Comparison of ENCODE assay signal across 11 cellular contexts in the genomic region with DNA sequence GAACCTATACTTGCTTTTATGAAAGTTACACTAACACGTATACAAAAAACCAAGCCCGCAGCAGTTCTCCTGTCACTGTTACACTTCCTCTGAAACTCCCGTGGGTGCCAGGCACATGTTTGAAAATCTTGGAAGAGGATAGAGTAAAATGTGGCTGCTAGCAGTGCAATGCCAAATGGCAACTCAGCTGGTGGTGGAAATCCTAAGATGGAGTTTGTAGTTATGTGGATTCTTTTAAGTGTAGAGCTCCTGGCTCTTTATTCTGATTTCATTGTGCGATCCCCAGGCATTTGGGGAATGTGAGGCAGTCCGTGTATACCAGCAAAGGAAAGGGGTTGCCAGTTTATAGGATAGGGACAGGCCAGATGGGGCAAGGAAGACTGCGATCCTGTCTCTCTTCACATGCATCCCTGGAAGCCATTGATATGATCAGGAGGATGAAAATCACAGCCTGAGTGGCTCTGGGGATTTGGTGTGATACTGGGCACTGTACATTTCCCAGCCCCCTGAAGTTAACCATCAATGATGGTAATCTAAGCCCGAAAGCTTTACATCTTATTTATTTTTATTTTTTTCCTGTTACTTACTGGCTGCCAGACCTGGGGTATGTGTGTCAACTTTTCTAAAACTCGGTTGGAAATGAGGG. TPM values are rescaled to one million over a fixed set of nuclear protein-coding genes. Genes with fewer than 3 reads are reported as not detected.
DNase-seq lines count a peak whose midpoint lies in the region; ATAC-seq and TF ChIP-seq lines count a peak whose summit lies in the region.
"Had no signal": no experiment of that assay in that cellular context is flagged by ENCODE, and none has a peak within 500 bp of the region (broad histone marks: within the 10 kb centered on the region; RNA-seq: fewer than 3 reads in every experiment).

No MANE protein-coding gene starts in this region.

- no peaks in the 10 kb centered on the region for H3K36me3 Mint-ChIP-seq in activated naive CD4-positive, alpha-beta T cell treated with anti-CD3 and anti-CD28 coated beads for 36 hours (ENCODE audit: low read depth)

- H3K4me1 Mint-ChIP-seq in activated naive CD4-positive, alpha-beta T cell treated with anti-CD3 and anti-CD28 coated beads for 36 hours (ENCODE audit: low read depth), result peaks cover 4% of the 10 kb centered on the region

- H3K4me3 Mint-ChIP-seq in activated naive CD4-positive, alpha-beta T cell treated with anti-CD3 and anti-CD28 coated beads for 36 hours, result no peak overlapping the region

- H3K9me3 ChIP-seq in HAP-1 (no peaks in the 10 kb centered on the region), mesodermal cell (ENCODE audit: control insufficient read depth, low read length) (no peaks in the 10 kb centered on the region), WERI-Rb-1 (ENCODE audit: severe bottlenecking) (no peaks in the 10 kb centered on the region)
- H3K9me3 ChIP-seq: adrenal gland had no signal

- CTCF ChIA-PET in activated naive CD4-positive, alpha-beta T cell treated with anti-CD3 and anti-CD28 coated beads for 36 hours (lab: Charles Lee), result no interaction called here

- H3K4me1 ChIP-seq in HAP-1 (no peaks in the 10 kb centered on the region), mesodermal cell (ENCODE audit: control insufficient read depth, insufficient read depth, low read length, poor library complexity, severe bottlenecking) (no peaks in the 10 kb centered on the region)

- no peak overlapping the region for H3K27ac ChIP-seq in coronary artery
- H3K27ac ChIP-seq in mesodermal cell (ENCODE audit: low read depth, low read length, severe bottlenecking), result no peak overlapping the region
- no peak overlapping the region for H3K27ac ChIP-seq in WERI-Rb-1

- H3K27ac Mint-ChIP-seq in activated naive CD4-positive, alpha-beta T cell treated with anti-CD3 and anti-CD28 coated beads for 36 hours, result no peak overlapping the region

- in situ Hi-C loops in HAP-1 (cut with MboI; ENCODE audit: low sequenced_read_pairs), result no loop called here

- H3K9me3 Mint-ChIP-seq in activated naive CD4-positive, alpha-beta T cell treated with anti-CD3 and anti-CD28 coated beads for 36 hours, result no peaks in the 10 kb centered on the region

- WGBS in mesodermal cell (ENCODE audit: insufficient coverage in 2 of 2), 2 experiments, result 0 to 17% methylated on average over 1 to 2 of the region's 8 CpGs

- H3K4me3 ChIP-seq in AG09309 (ENCODE audit: control insufficient read depth, low read depth, low read length) (peak overlapping the region; percentile 66), HAP-1 (peak overlapping the region; percentile 44), coronary artery (peak overlapping the region; percentile 75), mesodermal cell (ENCODE audit: extremely low read depth, insufficient read depth, low read length, poor library complexity, severe bottlenecking) (peak overlapping the region; percentile 61), WERI-Rb-1 (ENCODE audit: low read depth, low read length) (no peak overlapping the region)

- H3K27me3 ChIP-seq in HAP-1 (ENCODE audit: low read depth) (peaks cover 4% of the 10 kb centered on the region; the same call in 1 of the 2 replicates), WERI-Rb-1 (ENCODE audit: insufficient read depth, low read depth, severe bottlenecking) (no peaks in the 10 kb centered on the region)

- peaks cover 29% of the 10 kb centered on the region for H3K27me3 Mint-ChIP-seq in activated naive CD4-positive, alpha-beta T cell treated with anti-CD3 and anti-CD28 coated beads for 36 hours (ENCODE audit: low read depth)

- H3K36me3 ChIP-seq in HAP-1 (replicated peaks), result no peaks in the 10 kb centered on the region
- peaks cover 3% of the 10 kb centered on the region for H3K36me3 ChIP-seq in mesodermal cell (ENCODE audit: control insufficient read depth, insufficient read depth, low read length)
- H3K36me3 ChIP-seq in WERI-Rb-1, result no peaks in the 10 kb centered on the region
- H3K36me3 ChIP-seq: adrenal gland had no signal

- intact Hi-C loops in activated naive CD4-positive, alpha-beta T cell treated with anti-CD3 and anti-CD28 coated beads for 36 hours (cut with micrococcal nuclease), result no loop called here

- DNase-seq in AG09309 (ENCODE audit: low read depth), result no peak
- no peak for DNase-seq in HAP-1 (ENCODE audit: low spot score in 2 of 2)
- DNase-seq in coronary artery (ENCODE audit: low spot score), result no peak
- DNase-seq in activated naive CD4-positive, alpha-beta T cell treated with anti-CD3 and anti-CD28 coated beads for 36 hours, result no peak
- no peak for DNase-seq in WERI-Rb-1
- no peak for DNase-seq in NCI-H1105 treated with DMSO at 0.1 percent for 48 hours (lab: John Stamatoyannopoulos, UW)
- DNase-seq: activated CD4-positive, CD25-positive, alpha-beta regulatory T cell; Kasumi-1 had no signal

- no peak for ATAC-seq in GM19035 (IDR thresholded peaks at IDR 0.05; ENCODE audit: unreplicated experiment)

- TF ChIP-seq CTCF in AG09309 (IDR thresholded peaks at IDR 0.05; ENCODE audit: control insufficient read depth, insufficient read depth, low read depth, low read length, missing control alignments) (no peak), coronary artery (IDR thresholded peaks at IDR 0.05) (no peak), WERI-Rb-1 (IDR thresholded peaks at IDR 0.05; ENCODE audit: low read depth, low read length) (no peak)

RNA-seq across cellular contexts. Expression of gene STAC, which starts 1.1 kb away (rescaled TPM):
- 10.7 TPM for polyA plus RNA-seq in mesodermal cell (2013, experiment 1 of 2)
- 8.6 TPM for polyA plus RNA-seq in mesodermal cell (2013, experiment 2 of 2)
- total RNA-seq in activated naive CD4-positive, alpha-beta T cell treated with anti-CD3 and anti-CD28 coated beads for 36 hours, result not detected
